8 cellular contexts compared by ENCODE assay signal in genomic region chr7:152434511-152435383, GRCh38. TPM values are rescaled to one million over a fixed set of nuclear protein-coding genes. Genes with fewer than 3 reads are reported as not detected.
DNase-seq lines count a peak whose midpoint lies in the region; ATAC-seq and TF ChIP-seq lines count a peak whose summit lies in the region.
"Not testable (repeated sequence)": the region's sequence is repeated elsewhere in the genome, so short reads cannot be mapped to it uniquely, and the experiment has no call there.

No MANE protein-coding gene starts in this region.

- peak overlapping the region; percentile 57; the same call in 1 of the 2 replicates for H3K9ac ChIP-seq in iPS-20b (ENCODE audit: low read depth, low read length)

- H3K27me3 ChIP-seq in iPS-20b (ENCODE audit: insufficient read depth, low read length) = peaks cover 24% of the 10 kb centered on the region
- H3K27me3 ChIP-seq in psoas muscle (ENCODE audit: insufficient read depth in 3 of 3, low read length in 2 of 3); tibial nerve: not testable (repeated sequence)

- 0% methylated on average over 53 to 58 of the region's 58 CpGs for WGBS in psoas muscle, 3 donors
- WGBS in tibial nerve, 2 donors = 0 to 1% methylated on average over 58 of the region's 58 CpGs

- intact Hi-C loops in psoas muscle (cut with DNase I) = not testable (repeated sequence)

- ATAC-seq in HG02885 (IDR thresholded peaks at IDR 0.05; ENCODE audit: poor library complexity, unreplicated experiment) (peak; percentile 20), psoas muscle (peak in 1 of 4 donors; percentile 42)

- CTCF ChIA-PET in activated CD4-positive, alpha-beta memory T cell treated with anti-CD3 and anti-CD28 coated beads, Interleukin-2, amount 10 ng/mL, durations not matched to agents 7 days and 5 days (lab: Charles Lee) = interaction anchor here (0.5 to 2.4 kb wide), 3 partner anchors 26 to 98 kb away, joined by 4 to 16 read pairs (median 4); no protein-coding TSS in a partner anchor

- H3K4me3 Mint-ChIP-seq in activated CD4-positive, alpha-beta memory T cell treated with anti-CD3 and anti-CD28 coated beads, Interleukin-2, amount 10 ng/mL, durations not matched to agents 7 days and 5 days = peak overlapping the region; percentile 93
- H3K4me3 Mint-ChIP-seq in chondrocyte (ENCODE audit: unreplicated experiment) = peak overlapping the region; percentile 75

- not testable (repeated sequence) for H3K4me1 ChIP-seq in iPS-20b (ENCODE audit: insufficient read depth, low read length)
- peaks cover 47% of the 10 kb centered on the region for H3K4me1 ChIP-seq in psoas muscle
- peaks cover 0 to 43% (median 18%) of the 10 kb centered on the region in 4 donors for H3K4me1 ChIP-seq in tibial nerve

- H3K36me3 Mint-ChIP-seq in activated CD4-positive, alpha-beta memory T cell treated with anti-CD3 and anti-CD28 coated beads, Interleukin-2, amount 10 ng/mL, durations not matched to agents 7 days and 5 days (ENCODE audit: low read depth) = peaks cover 14% of the 10 kb centered on the region
- H3K36me3 Mint-ChIP-seq in chondrocyte (ENCODE audit: low read depth) = not testable (repeated sequence)

- not testable (repeated sequence) for TF ChIP-seq CTCF in GM10266 (IDR thresholded peaks at IDR 0.05; ENCODE audit: control insufficient read depth, insufficient read depth, low read depth, missing control alignments); chondrocyte (IDR thresholded peaks at IDR 0.05); psoas muscle (IDR thresholded peaks at IDR 0.05); tibial nerve (IDR thresholded peaks at IDR 0.05)

- DNase-seq in GM10266 (ENCODE audit: extremely low spot score) = peak; percentile 30
- peak; percentile 13 for DNase-seq in NCI-H2227 treated with DMSO at 0.1 percent for 48 hours (lab: John Stamatoyannopoulos, UW)
- DNase-seq in activated CD4-positive, alpha-beta memory T cell treated with anti-CD3 and anti-CD28 coated beads, Interleukin-2, amount 10 ng/mL, durations not matched to agents 7 days and 5 days = peak; percentile 50
- DNase-seq in chondrocyte (ENCODE audit: low spot score) = not testable (repeated sequence)
- DNase-seq in psoas muscle = peak; percentile 22 to 63
- peak in 1 of 2 donors; percentile 36 for DNase-seq in tibial nerve (ENCODE audit: low spot score in 2 of 2)

- not testable (repeated sequence) for H3K9me3 ChIP-seq in iPS-20b (ENCODE audit: insufficient read depth, low read depth, low read length); psoas muscle; tibial nerve

- not testable (repeated sequence) for H3K27ac ChIP-seq in iPS-20b (ENCODE audit: low read length)
- H3K27ac ChIP-seq in psoas muscle = peak overlapping the region; percentile 87
- H3K27ac ChIP-seq in tibial nerve = peak overlapping the region; percentile 80 to 99 (median 98)

- H3K4me3 ChIP-seq in iPS-20b (ENCODE audit: low read length) (peak overlapping the region; percentile 81), psoas muscle (peak overlapping the region; percentile 87), tibial nerve (peak overlapping the region; percentile 70 to 98 (median 86))

- POLR2A ChIA-PET in activated CD4-positive, alpha-beta memory T cell treated with anti-CD3 and anti-CD28 coated beads, Interleukin-2, amount 10 ng/mL, durations not matched to agents 7 days and 5 days (lab: Charles Lee) = interaction anchor here (1.2 to 5.4 kb wide), 6 partner anchors 29 to 241 kb away, joined by 3 to 44 read pairs (median 3); partner anchors contain the start of gene XRCC2

- H3K27ac Mint-ChIP-seq in activated CD4-positive, alpha-beta memory T cell treated with anti-CD3 and anti-CD28 coated beads, Interleukin-2, amount 10 ng/mL, durations not matched to agents 7 days and 5 days = peak overlapping the region; percentile 96
- H3K27ac Mint-ChIP-seq in chondrocyte (ENCODE audit: unreplicated experiment) = peak overlapping the region; percentile 97

- not testable (repeated sequence) for H3K27me3 Mint-ChIP-seq in activated CD4-positive, alpha-beta memory T cell treated with anti-CD3 and anti-CD28 coated beads, Interleukin-2, amount 10 ng/mL, durations not matched to agents 7 days and 5 days; chondrocyte (ENCODE audit: low read depth)

- H3K4me1 Mint-ChIP-seq in activated CD4-positive, alpha-beta memory T cell treated with anti-CD3 and anti-CD28 coated beads, Interleukin-2, amount 10 ng/mL, durations not matched to agents 7 days and 5 days = peaks cover 28% of the 10 kb centered on the region
- H3K4me1 Mint-ChIP-seq in chondrocyte (ENCODE audit: low read depth) = peaks cover 35% of the 10 kb centered on the region

- H3K9me3 Mint-ChIP-seq in activated CD4-positive, alpha-beta memory T cell treated with anti-CD3 and anti-CD28 coated beads, Interleukin-2, amount 10 ng/mL, durations not matched to agents 7 days and 5 days; chondrocyte (ENCODE audit: low read depth): not testable (repeated sequence)

- not testable (repeated sequence) for H3K36me3 ChIP-seq in iPS-20b (ENCODE audit: insufficient read depth, low read depth, low read length); psoas muscle (ENCODE audit: insufficient read depth in 1 of 2, low read depth in 1 of 2); tibial nerve

- not testable (repeated sequence) for TF ChIP-seq POLR2A in tibial nerve (IDR thresholded peaks at IDR 0.05)

- TF ChIP-seq EP300 in tibial nerve (IDR thresholded peaks at IDR 0.05) = not testable (repeated sequence)

RNA-seq across cellular contexts. Expression of gene KMT2C, which starts 1.1 kb away (rescaled TPM):
- 10 to 100 TPM; 58.9 to 63.4 TPM for total RNA-seq in activated CD4-positive, alpha-beta memory T cell treated with anti-CD3 and anti-CD28 coated beads, Interleukin-2, amount 10 ng/mL, durations not matched to agents 7 days and 5 days
- total RNA-seq in chondrocyte (52.0 to 70.1 TPM (median 56.6 TPM) in 3 replicates), psoas muscle (10 to 100 TPM; 45.7 to 82.3 (median 62.6) TPM), tibial nerve (10 to 100 TPM; 63.2 to 86.1 (median 69.4) TPM)
- 10 to 100 TPM in 1 of 3 donors, 1 to 10 TPM in 2; 5.8 to 24.9 (median 8.8) TPM for polyA plus RNA-seq in psoas muscle
